In genomic region chr16:21517263-21517662, GRCh38 we compare ENCODE assay signal across 1 cellular context.
TF ChIP-seq lines count a peak whose summit lies in the region.

No MANE protein-coding gene starts in this region.

TF ChIP-seq in GM12878, 131 proteins besides CTCF, POLR2A, EP300 and RAD21 (continued from another document):
- TF ChIP-seq SKIL (IDR thresholded peaks at IDR 0.05; ENCODE audit: low read depth, poor library complexity, severe bottlenecking) (peak; percentile 48), STAT1 (conservative IDR thresholded peaks at IDR 0.05) (0 out of 2 replicates have a peak, but pooled peaks have one; percentile 36), NKRF (conservative IDR thresholded peaks at IDR 0.05) (peak; percentile 44; the same call in 1 of the 2 replicates), E2F8 (IDR thresholded peaks at IDR 0.05; ENCODE audit: low read depth, partially characterized antibody) (peak; percentile 76), YY1 (IDR thresholded peaks at IDR 0.05; ENCODE audit: low read depth, low read length) (peak; percentile 40; the same call in 1 of the 2 replicates), MLLT1 (IDR thresholded peaks at IDR 0.05) (peak; percentile 91), ZNF217 (IDR thresholded peaks at IDR 0.05) (0 out of 2 replicates have a peak, but pooled peaks have one; percentile 65), BHLHE40 (IDR thresholded peaks at IDR 0.05; ENCODE audit: borderline replicate concordance in 1 of 2, low read depth in 2 of 2, low read length in 1 of 2) (peak in 1 of 2 experiments; percentile 35; a peak in 1 of 4 replicates), IKZF2 (IDR thresholded peaks at IDR 0.05) (peak; percentile 68 to 69), E4F1 (IDR thresholded peaks at IDR 0.05; ENCODE audit: borderline replicate concordance, partially characterized antibody) (peak; percentile 37), ZNF207 (IDR thresholded peaks at IDR 0.05; ENCODE audit: borderline replicate concordance) (peak; percentile 35; the same call in 1 of the 2 replicates), KLF5 (IDR thresholded peaks at IDR 0.05; ENCODE audit: partially characterized antibody) (peak; percentile 57)
